Comparison of ENCODE assay signal across 8 cellular contexts in genomic region chr11:69013009-69013951, GRCh38. TPM values are rescaled to one million over a fixed set of nuclear protein-coding genes. Genes with fewer than 3 reads are reported as not detected.
DNase-seq lines count a peak whose midpoint lies in the region; ATAC-seq and TF ChIP-seq lines count a peak whose summit lies in the region.

Gene MRGPRF, minus strand, starts transcription at chr11:69013246. Its CDS starts 3,345 bp downstream, at chr11:69009901.

- H2BK5ac ChIP-seq in neuronal stem cell (ENCODE audit: low read length): peak within 1 kb of the TSS; percentile 43

- H3K23ac ChIP-seq in neuronal stem cell (ENCODE audit: low read depth, low read length, poor library complexity): peak within 1 kb of the TSS; percentile 68

- DNase-seq in CD1c-positive myeloid dendritic cell (ENCODE audit: extremely low spot score) (peak; percentile 5), Peyer's patch (peak; percentile 45 to 86 (median 71)), fibroblast of the conjunctiva (ENCODE audit: low read depth) (peak; percentile 89), neuronal stem cell (ENCODE audit: low spot score) (no peak), SIG-M5 treated with dmso at 0.1 percent for 504 hours (lab: John Stamatoyannopoulos, UW; ENCODE audit: unreplicated experiment) (no peak), GM19240 (ENCODE audit: insufficient read length, low spot score) (no peak)
- no peak for DNase-seq in activated naive CD4-positive, alpha-beta T cell treated with Interleukin-2 at 50 U/mL for 16 hours

- peak within 1 kb of the TSS; percentile 73 for H3K14ac ChIP-seq in neuronal stem cell (ENCODE audit: low read length)

- peak within 1 kb of the TSS; percentile 98 for H2BK15ac ChIP-seq in neuronal stem cell (ENCODE audit: low read length)

- H3K4me1 ChIP-seq in Peyer's patch (peaks cover 0 to 40% (median 0%) of the 10 kb centered on the region in 4 donors), neuronal stem cell (ENCODE audit: control insufficient read depth in 2 of 2, insufficient read depth in 1 of 2, low read depth in 1 of 2, low read length in 2 of 2) (peaks cover 45 to 49% of the 10 kb centered on the region in 2 donors)

- peak within 1 kb of the TSS; percentile 25 for H4K8ac ChIP-seq in neuronal stem cell (ENCODE audit: low read depth, low read length)

- H3K27me3 ChIP-seq in Peyer's patch: peaks cover 0 to 16% of the 10 kb centered on the region in 2 donors
- H3K27me3 ChIP-seq in neuronal stem cell (ENCODE audit: control insufficient read depth in 3 of 3, insufficient read depth in 3 of 3, low read depth in 1 of 3, low read length in 3 of 3): peaks cover 0 to 64% (median 2%) of the 10 kb centered on the region in 3 experiments

- peaks cover 2% of the 10 kb centered on the region for H3K79me1 ChIP-seq in neuronal stem cell (ENCODE audit: low read depth, low read length)

- ATAC-seq in GM21515 (IDR thresholded peaks at IDR 0.05; ENCODE audit: unreplicated experiment): no peak

- H2BK12ac ChIP-seq in neuronal stem cell (ENCODE audit: low read length): peak within 1 kb of the TSS; percentile 82

- H3K9me3 ChIP-seq in Peyer's patch: no peaks in the 10 kb centered on the region
- H3K9me3 ChIP-seq in neuronal stem cell (replicated peaks in 1 of 2; ENCODE audit: control insufficient read depth in 2 of 2, insufficient read depth in 1 of 2, low read depth in 1 of 2, low read length in 2 of 2): no peaks in the 10 kb centered on the region

- peak within 1 kb of the TSS; percentile 5 for H4K91ac ChIP-seq in neuronal stem cell (ENCODE audit: low read depth, low read length, poor library complexity)

- H3K4me2 ChIP-seq in neuronal stem cell (ENCODE audit: insufficient read depth, low read length, poor library complexity, severe bottlenecking): peak within 1 kb of the TSS; percentile 78

- TF ChIP-seq CTCF in Peyer's patch (IDR thresholded peaks at IDR 0.05): peak in 4 of 6 experiments; percentile 3 to 27 (median 26)

- peak within 1 kb of the TSS; percentile 73 for H2BK120ac ChIP-seq in neuronal stem cell (ENCODE audit: low read depth, low read length)

- H2AK5ac ChIP-seq in neuronal stem cell (ENCODE audit: low read depth, low read length): peak within 1 kb of the TSS; percentile 98

- peak within 1 kb of the TSS; percentile 72 to 96 (median 79) for H3K27ac ChIP-seq in Peyer's patch
- no peak within 1 kb of the TSS for H3K27ac ChIP-seq in neuronal stem cell (replicated peaks; ENCODE audit: low read length)

- peak within 1 kb of the TSS; percentile 78 for H3K9ac ChIP-seq in neuronal stem cell (ENCODE audit: low read depth, low read length, poor library complexity)

- no CpG with 5 or more reads among the region's 43 CpGs for WGBS in neuronal stem cell (ENCODE audit: extremely low coverage in 2 of 2, insufficient read length in 2 of 2, insufficient replicate concordance in 1 of 2), 2 donors

- H2AFZ ChIP-seq in neuronal stem cell (ENCODE audit: low read length): peak within 1 kb of the TSS; percentile 86

- peak within 1 kb of the TSS; percentile 96 for H3K18ac ChIP-seq in neuronal stem cell (ENCODE audit: low read length)

- H3K4me3 ChIP-seq in Peyer's patch (peak within 1 kb of the TSS; percentile 27 to 57 (median 39)), neuronal stem cell (ENCODE audit: low read length in 2 of 2) (peak within 1 kb of the TSS; percentile 21 to 68)

- TF ChIP-seq POLR2A in Peyer's patch (IDR thresholded peaks at IDR 0.05): no peak

- H3K4ac ChIP-seq in neuronal stem cell (ENCODE audit: low read length): peak within 1 kb of the TSS; percentile 77

- H3K36me3 ChIP-seq in Peyer's patch: no peaks in the 10 kb centered on the region
- no peaks in the 10 kb centered on the region for H3K36me3 ChIP-seq in neuronal stem cell (replicated peaks in 1 of 2; ENCODE audit: control insufficient read depth in 2 of 2, insufficient read depth in 2 of 2, low read length in 2 of 2)

RNA-seq across cellular contexts. Expression of gene MRGPRF, which starts in this region (rescaled TPM):
- total RNA-seq in Peyer's patch: 10 to 100 TPM in 1 of 4 donors, 1 to 10 TPM in 3; 4.2 to 21.9 (median 5.2) TPM
- 2.2 TPM for polyA plus RNA-seq in neuronal stem cell (2013, experiment 1 of 2)
- 2.0 TPM for polyA plus RNA-seq in neuronal stem cell (2013, experiment 2 of 2)

Comparison
In these comparisons a context has a peak if more than half of its experiments do, and no peak if none do; other contexts are left out.
1. DNase-seq: peak in CD1c-positive myeloid dendritic cell (single experiment), Peyer's patch (3 of 3) and fibroblast of the conjunctiva (single experiment); none in neuronal stem cell (single experiment), SIG-M5 treated with dmso at 0.1 percent for 504 hours (single experiment), activated naive CD4-positive, alpha-beta T cell treated with Interleukin-2 at 50 U/mL for 16 hours (single experiment) and GM19240 (single experiment).